In the genomic region with DNA sequence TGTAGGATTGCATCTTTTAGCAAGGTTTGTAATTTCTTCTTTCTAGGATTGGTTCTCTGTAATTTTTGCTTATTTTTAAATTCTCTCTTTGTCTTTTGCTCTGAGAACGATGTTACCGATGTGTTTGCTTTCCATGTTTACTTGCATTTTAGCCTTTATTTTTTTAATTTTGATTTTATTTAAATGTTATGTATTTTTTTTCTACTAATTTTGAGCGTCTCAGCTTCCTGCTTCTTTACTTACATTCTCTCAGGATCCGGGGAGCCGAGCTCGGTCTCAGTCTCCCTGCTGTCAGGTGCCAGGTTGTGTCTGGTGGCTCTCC, we compare ENCODE assay signal across 8 cellular contexts. TPM values are rescaled to one million over a fixed set of nuclear protein-coding genes. Genes with fewer than 3 reads are reported as not detected.
DNase-seq lines count a peak whose midpoint lies in the region; ATAC-seq and TF ChIP-seq lines count a peak whose summit lies in the region.

No MANE protein-coding gene starts in this region.

- no peak overlapping the region for H3K27ac ChIP-seq in HUES48 (ENCODE audit: low read depth, low read length)

- peaks cover 40% of the 10 kb centered on the region for H3K4me1 ChIP-seq in HUES48 (ENCODE audit: control insufficient read depth, insufficient read depth, low read length)

- peak overlapping the region; percentile 47 for H3K4me3 ChIP-seq in AG10803 (ENCODE audit: low read length)
- H3K4me3 ChIP-seq in HUES48 (ENCODE audit: low read depth, low read length): peak overlapping the region; percentile 42
- H3K4me3 ChIP-seq in choroid plexus epithelial cell (ENCODE audit: low read depth, low read length): peak overlapping the region; percentile 73

- no peaks in the 10 kb centered on the region for H3K9me3 ChIP-seq in HUES48 (ENCODE audit: control insufficient read depth, insufficient read depth, low read length)

- H3K36me3 ChIP-seq in HUES48 (ENCODE audit: control insufficient read depth, insufficient read depth, low read length): no peaks in the 10 kb centered on the region

- no peak for ATAC-seq in naive B cell (ENCODE audit: low read depth in 2 of 2)
- no peak for ATAC-seq in GM19467 (IDR thresholded peaks at IDR 0.05; ENCODE audit: unreplicated experiment)
- no peak for ATAC-seq in HG03175 (IDR thresholded peaks at IDR 0.05; ENCODE audit: unreplicated experiment)

- DNase-seq in AG10803 (ENCODE audit: low read depth): no peak
- DNase-seq in choroid plexus epithelial cell (ENCODE audit: low read depth): no peak
- no peak for DNase-seq in naive B cell
- DNase-seq in medulla oblongata (ENCODE audit: extremely low spot score): no peak
- no peak for DNase-seq in COR-L47 (lab: John Stamatoyannopoulos, UW)

- H3K27ac Mint-ChIP-seq in naive B cell: peak overlapping the region; percentile 99 to 100 (median 100)

- H3K9me3 Mint-ChIP-seq in naive B cell: peaks cover 0 to 3% (median 0%) of the 10 kb centered on the region in 7 donors

- H3K4me3 Mint-ChIP-seq in naive B cell: peak overlapping the region; percentile 96 to 99 (median 99)

- peaks cover 41 to 46% (median 42%) of the 10 kb centered on the region in 3 donors for H3K4me1 Mint-ChIP-seq in naive B cell

- peaks cover 99% of the 10 kb centered on the region for H3K27me3 ChIP-seq in HUES48 (ENCODE audit: control insufficient read depth, insufficient read depth, low read length)

- no peak overlapping the region for H3K9ac ChIP-seq in HUES48 (ENCODE audit: low read depth, low read length)

- no peaks in the 10 kb centered on the region for H3K27me3 Mint-ChIP-seq in naive B cell

- TF ChIP-seq CTCF in AG10803 (conservative IDR thresholded peaks at IDR 0.05; ENCODE audit: low read length): no peak
- no peak for TF ChIP-seq CTCF in choroid plexus epithelial cell (conservative IDR thresholded peaks at IDR 0.05; ENCODE audit: low read depth, low read length)

- peaks cover 0 to 8% of the 10 kb centered on the region in 2 donors for H3K36me3 Mint-ChIP-seq in naive B cell

RNA-seq across cellular contexts. Expression of a gene that starts 20.9 kb away (rescaled TPM):
- polyA plus RNA-seq in naive B cell (ENCODE audit: low read depth in 6 of 6): 10 to 100 TPM; 22.2 to 46.4 (median 32.5) TPM
